ENCODE assay signal across 1 cellular context in the genomic region with DNA sequence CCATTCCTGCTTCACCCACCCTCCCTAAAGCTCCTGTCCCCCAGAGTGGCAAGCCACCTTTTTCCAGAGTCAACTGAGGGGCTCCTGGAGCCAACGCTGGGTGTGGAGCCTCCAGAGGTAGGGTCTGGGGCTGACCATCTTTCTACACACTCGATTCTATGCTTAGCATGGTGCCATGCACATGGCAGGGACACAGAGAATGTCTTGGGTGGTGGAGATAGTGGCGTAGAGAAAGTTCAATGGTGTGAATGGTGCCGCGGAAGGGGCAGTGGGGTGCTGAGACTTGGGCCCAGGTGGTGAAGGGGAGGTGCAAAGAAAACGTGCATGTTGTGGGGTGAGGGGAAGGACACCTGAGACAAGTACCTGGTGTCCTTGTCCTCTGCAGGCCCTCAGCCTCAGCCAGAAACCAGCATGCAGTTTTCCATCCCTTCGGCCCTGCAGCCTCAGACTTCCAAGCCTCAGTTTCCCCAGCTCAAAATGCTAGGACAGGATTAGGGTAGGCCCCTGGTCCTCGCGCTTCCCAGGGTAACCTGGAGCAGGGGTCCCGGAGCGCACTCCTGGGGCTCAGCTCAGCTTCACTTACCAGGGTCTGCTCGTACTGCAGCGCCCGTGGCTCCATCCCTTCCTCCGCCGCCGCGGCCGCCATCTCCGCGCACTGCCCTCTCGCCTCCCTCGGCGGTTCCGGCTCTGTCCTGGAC.
TF ChIP-seq lines count a peak whose summit lies in the region.

No MANE protein-coding gene starts in this region.

TF ChIP-seq in HCT116, 20 proteins besides CTCF, POLR2A, EP300 and RAD21:
- TF ChIP-seq, protein P1, sequence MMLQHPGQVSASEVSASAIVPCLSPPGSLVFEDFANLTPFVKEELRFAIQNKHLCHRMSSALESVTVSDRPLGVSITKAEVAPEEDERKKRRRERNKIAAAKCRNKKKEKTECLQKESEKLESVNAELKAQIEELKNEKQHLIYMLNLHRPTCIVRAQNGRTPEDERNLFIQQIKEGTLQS (IDR thresholded peaks at IDR 0.05), result no peak
